In the genomic region with DNA sequence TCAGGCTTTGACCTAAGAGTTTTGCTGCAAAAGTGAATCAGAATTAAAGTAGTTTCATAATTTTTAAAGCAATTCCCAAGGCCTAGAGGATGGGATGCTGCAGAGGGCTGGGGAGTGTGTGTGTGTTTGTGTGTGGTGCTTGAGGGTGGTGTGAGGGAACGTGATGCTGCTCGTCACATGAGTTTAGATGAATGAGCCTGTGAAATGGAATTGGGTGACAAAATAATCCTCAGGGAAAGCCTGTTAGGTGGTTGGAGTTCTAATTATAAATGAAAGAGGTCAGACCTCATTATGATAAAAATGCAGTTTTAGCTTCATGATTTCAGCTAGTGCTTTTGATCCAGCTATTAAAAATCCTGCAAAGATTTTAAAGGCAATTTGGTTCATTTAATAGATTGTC, we compare ENCODE assay signal across 24 cellular contexts.
DNase-seq lines count a peak whose midpoint lies in the region; ATAC-seq, FAIRE-seq and TF ChIP-seq lines count a peak whose summit lies in the region.
"Had no signal": no experiment of that assay in that cellular context is flagged by ENCODE, and none has a peak within 500 bp of the region (broad histone marks: within the 10 kb centered on the region; RNA-seq: fewer than 3 reads in every experiment).

No MANE protein-coding gene starts in this region.

- no peaks in the 10 kb centered on the region; the same call in 2 of the 3 replicates for H3K36me3 Mint-ChIP-seq in GM23338 (ENCODE audit: low read depth)
- H3K36me3 Mint-ChIP-seq in mesothelial cell of epicardium = peaks cover 4% of the 10 kb centered on the region
- no peaks in the 10 kb centered on the region for H3K36me3 Mint-ChIP-seq in progenitor cell of endocrine pancreas (ENCODE audit: insufficient read depth)
- H3K36me3 Mint-ChIP-seq: CD14-positive monocyte had no signal

- no peak for TF ChIP-seq POLR2A in GM12891 (IDR thresholded peaks at IDR 0.05; ENCODE audit: low read depth, low read length)

- H2AFZ ChIP-seq in GM23338 (no peak overlapping the region), OCI-LY3 (ENCODE audit: low read depth, low read length) (no peak overlapping the region)

- no peak for FAIRE-seq in GM12891 (lab: Jason Lieb, UNC)
- FAIRE-seq: A549, D721Med, GM12892, H1 had no signal

- H3K4me1 ChIP-seq in GM23338 (ENCODE audit: insufficient read depth) (peaks cover 8% of the 10 kb centered on the region), OCI-LY3 (ENCODE audit: low read length) (peaks cover 41% of the 10 kb centered on the region)
- H3K4me1 ChIP-seq: A549, BE2C had no signal

- H3K36me3 ChIP-seq in GM23338 (ENCODE audit: insufficient read depth) (no peaks in the 10 kb centered on the region), OCI-LY3 (replicated peaks; ENCODE audit: low read depth, low read length) (peaks cover 26% of the 10 kb centered on the region)
- H3K36me3 ChIP-seq: BE2C; BLaER1 treated with 17β-estradiol and CSF1 and Interleukin-3, amounts not matched to agents 10 nM and 100 nM had no signal

- H3K79me2 ChIP-seq in GM23338 (replicated peaks; ENCODE audit: insufficient read depth) (no peaks in the 10 kb centered on the region), OCI-LY3 (ENCODE audit: low read length) (no peaks in the 10 kb centered on the region)

- no peaks in the 10 kb centered on the region for H3K4me1 Mint-ChIP-seq in GM23338
- H3K4me1 Mint-ChIP-seq in mesothelial cell of epicardium = peaks cover 14% of the 10 kb centered on the region
- H3K4me1 Mint-ChIP-seq in progenitor cell of endocrine pancreas (ENCODE audit: low read depth) = no peaks in the 10 kb centered on the region
- H3K4me1 Mint-ChIP-seq: CD8-positive, alpha-beta memory T cell had no signal

- H3K9me3 Mint-ChIP-seq in GM23338 = no peaks in the 10 kb centered on the region; the same call in 2 of the 3 replicates
- H3K9me3 Mint-ChIP-seq in mesothelial cell of epicardium = peaks cover 28% of the 10 kb centered on the region
- peaks cover 17% of the 10 kb centered on the region for H3K9me3 Mint-ChIP-seq in progenitor cell of endocrine pancreas (ENCODE audit: low read depth)
- H3K9me3 Mint-ChIP-seq: CD4-positive, alpha-beta T cell had no signal

- H3K9ac ChIP-seq in OCI-LY3 (ENCODE audit: low read length) = peak overlapping the region; percentile 27; the same call in 1 of the 2 replicates
- H3K9ac ChIP-seq: BLaER1 treated with 17β-estradiol and CSF1 and Interleukin-3, amounts not matched to agents 10 nM and 100 nM had no signal

- H3K4me3 Mint-ChIP-seq in GM23338 (no peak overlapping the region), mesothelial cell of epicardium (no peak overlapping the region), progenitor cell of endocrine pancreas (ENCODE audit: low read depth) (no peak overlapping the region)
- H3K4me3 Mint-ChIP-seq: CD14-positive monocyte; CD4-positive, alpha-beta T cell; CD8-positive, alpha-beta memory T cell had no signal

- H3K27ac ChIP-seq in GM23338 (ENCODE audit: low read depth) (no peak overlapping the region), OCI-LY3 (ENCODE audit: low read length) (peak overlapping the region; percentile 28; the same call in 1 of the 2 replicates)
- H3K27ac ChIP-seq: A549; BLaER1 treated with 17β-estradiol and CSF1 and Interleukin-3, amounts not matched to agents 10 nM and 100 nM had no signal

- H3K4me3 ChIP-seq in GM23338 (no peak overlapping the region), OCI-LY3 (ENCODE audit: low read length) (no peak overlapping the region), foreskin fibroblast (ENCODE audit: low read depth in 1 of 2, low read length in 2 of 2) (no peak overlapping the region)
- H3K4me3 ChIP-seq: A549; BLaER1 treated with 17β-estradiol and CSF1 and Interleukin-3, amounts not matched to agents 10 nM and 100 nM had no signal

- peaks cover 17% of the 10 kb centered on the region for H3K9me3 ChIP-seq in OCI-LY3 (ENCODE audit: insufficient read depth, low read length)
- H3K9me3 ChIP-seq: A549, BE2C had no signal

- H3K9me2 ChIP-seq in GM23338 (ENCODE audit: insufficient read depth) = no peaks in the 10 kb centered on the region

- 0 out of 2 replicates have a peak overlapping the region, but pooled peaks have one; percentile 11 for H3K27ac Mint-ChIP-seq in GM23338
- peak overlapping the region; percentile 2 for H3K27ac Mint-ChIP-seq in mesothelial cell of epicardium
- H3K27ac Mint-ChIP-seq in progenitor cell of endocrine pancreas = peak overlapping the region; percentile 8
- H3K27ac Mint-ChIP-seq: CD14-positive monocyte; CD4-positive, alpha-beta T cell; CD8-positive, alpha-beta memory T cell had no signal

- TF ChIP-seq CTCF in GM23338 (conservative IDR thresholded peaks at IDR 0.05; ENCODE audit: low read depth in 2 of 2) = no peak
- no peak for TF ChIP-seq CTCF in OCI-LY3 (IDR thresholded peaks at IDR 0.05; ENCODE audit: low read depth, low read length)
- TF ChIP-seq CTCF in mesothelial cell of epicardium (IDR thresholded peaks at IDR 0.05; ENCODE audit: unreplicated experiment) = no peak
- no peak for TF ChIP-seq CTCF in progenitor cell of endocrine pancreas (IDR thresholded peaks at IDR 0.05; ENCODE audit: unreplicated experiment)
- no peak for TF ChIP-seq CTCF in foreskin fibroblast (IDR thresholded peaks at IDR 0.05; ENCODE audit: low read depth, low read length)

- H3K4me2 ChIP-seq in GM23338 (no peak overlapping the region), OCI-LY3 (ENCODE audit: low read length) (no peak overlapping the region)
- H3K4me2 ChIP-seq: A549; BLaER1 treated with 17β-estradiol and CSF1 and Interleukin-3, amounts not matched to agents 10 nM and 100 nM had no signal

- H4K20me1 ChIP-seq in GM23338 (replicated peaks; ENCODE audit: insufficient read depth) (no peaks in the 10 kb centered on the region), OCI-LY3 (ENCODE audit: insufficient read depth, low read length) (no peaks in the 10 kb centered on the region)
- H4K20me1 ChIP-seq: BLaER1 treated with 17β-estradiol and CSF1 and Interleukin-3, amounts not matched to agents 10 nM and 100 nM had no signal

- no peak for ATAC-seq in GM23338
- no peak for ATAC-seq in HG03432 (IDR thresholded peaks at IDR 0.05; ENCODE audit: unreplicated experiment)
- ATAC-seq: A549 had no signal

- H3K27me3 ChIP-seq in GM23338 (ENCODE audit: insufficient read depth) (no peaks in the 10 kb centered on the region), OCI-LY3 (ENCODE audit: low read depth, low read length) (no peaks in the 10 kb centered on the region)
- H3K27me3 ChIP-seq: BE2C; BLaER1 treated with 17β-estradiol and CSF1 and Interleukin-3, amounts not matched to agents 10 nM and 100 nM had no signal

- DNase-seq in GM23338 (ENCODE audit: low spot score) (no peak), mesothelial cell of epicardium (ENCODE audit: low spot score in 2 of 2, unreplicated experiment in 2 of 2) (no peak), progenitor cell of endocrine pancreas (ENCODE audit: low spot score, unreplicated experiment) (no peak), foreskin fibroblast (no peak), GM12891 (ENCODE audit: insufficient read length, low spot score) (no peak)
- DNase-seq: 8988T; ACHN; AML-193; BE2C; CD4-positive, alpha-beta T cell; CD8-positive, alpha-beta memory T cell; DMS53; DMS79 treated with DMSO at 0.1 percent for 48 hours; GF-D8; H7; HCEC 1CT had no signal

- H3F3A ChIP-seq in GM23338 (replicated peaks; ENCODE audit: low read depth) = no peaks in the 10 kb centered on the region

- H3K27me3 Mint-ChIP-seq in GM23338 (ENCODE audit: insufficient read depth, low read depth, poor library complexity) (no peaks in the 10 kb centered on the region), mesothelial cell of epicardium (ENCODE audit: low read depth) (peaks cover 1% of the 10 kb centered on the region), progenitor cell of endocrine pancreas (peaks cover 8% of the 10 kb centered on the region)
- H3K27me3 Mint-ChIP-seq: CD4-positive, alpha-beta T cell had no signal

TF ChIP-seq in GM23338, 12 proteins besides CTCF, POLR2A, EP300 and RAD21 (continues in another document):
- TF ChIP-seq NANOG (IDR thresholded peaks at IDR 0.05; ENCODE audit: borderline replicate concordance) = no peak
- no peak for TF ChIP-seq STAT1 (IDR thresholded peaks at IDR 0.05; ENCODE audit: unreplicated experiment)
- no peak for TF ChIP-seq EZH2phosphoT487 (IDR thresholded peaks at IDR 0.05; ENCODE audit: unreplicated experiment)
- no peak for TF ChIP-seq ZNF114 (CRISPR knock-in tag; IDR thresholded peaks at IDR 0.05)
- no peak for TF ChIP-seq ZNF331 (CRISPR knock-in tag; IDR thresholded peaks at IDR 0.05; ENCODE audit: low read depth)
- no peak for TF ChIP-seq CREB1 (CRISPR knock-in tag; IDR thresholded peaks at IDR 0.05; ENCODE audit: low read depth)
- no peak for TF ChIP-seq ETS1 (IDR thresholded peaks at IDR 0.05)

TF ChIP-seq in GM12891, 5 proteins besides CTCF, POLR2A, EP300 and RAD21:
- TF ChIP-seq PAX5 (IDR thresholded peaks at IDR 0.05; ENCODE audit: insufficient read depth, low read length, severe bottlenecking) (no peak), SPI1 (IDR thresholded peaks at IDR 0.05; ENCODE audit: low read depth, low read length) (no peak), POU2F2 (IDR thresholded peaks at IDR 0.05; ENCODE audit: low read depth, low read length) (no peak), TAF1 (IDR thresholded peaks at IDR 0.05; ENCODE audit: low read depth, low read length) (no peak)
